In genomic region chr6:166402582-166403277, GRCh38 we compare ENCODE assay signal across 16 cellular contexts. TPM values are rescaled to one million over a fixed set of nuclear protein-coding genes. Genes with fewer than 3 reads are reported as not detected.
DNase-seq lines count a peak whose midpoint lies in the region; ATAC-seq and TF ChIP-seq lines count a peak whose summit lies in the region.
"Had no signal": no experiment of that assay in that cellular context is flagged by ENCODE, and none has a peak within 500 bp of the region (broad histone marks: within the 10 kb centered on the region; RNA-seq: fewer than 3 reads in every experiment).

No MANE protein-coding gene starts in this region.

- H3K9me3 ChIP-seq in ascending aorta = no peaks in the 10 kb centered on the region
- H3K9me3 ChIP-seq in left lung = no peaks in the 10 kb centered on the region

- H3K4me1 ChIP-seq in ascending aorta = peaks cover 0 to 2% of the 10 kb centered on the region in 2 donors
- no peaks in the 10 kb centered on the region for H3K4me1 ChIP-seq in left lung

- H3K27me3 ChIP-seq in ascending aorta = no peaks in the 10 kb centered on the region
- no peaks in the 10 kb centered on the region for H3K27me3 ChIP-seq in left lung

- H3K36me3 ChIP-seq in ascending aorta (no peaks in the 10 kb centered on the region), left lung (no peaks in the 10 kb centered on the region)

- H3K4me3 ChIP-seq in fibroblast of pulmonary artery (replicated peaks; ENCODE audit: low read depth, low read length) (no peak overlapping the region), ascending aorta (no peak overlapping the region), left lung (no peak overlapping the region)
- H3K4me3 ChIP-seq: PC-9, skin epidermis had no signal

- ATAC-seq in left lung = no peak
- ATAC-seq: CD8-positive, alpha-beta T cell had no signal

- no peak for TF ChIP-seq CTCF in fibroblast of pulmonary artery (IDR thresholded peaks at IDR 0.05; ENCODE audit: low read length, missing control alignments)
- no peak for TF ChIP-seq CTCF in ascending aorta (IDR thresholded peaks at IDR 0.05)
- no peak for TF ChIP-seq CTCF in left lung (IDR thresholded peaks at IDR 0.05)

- H3K27ac ChIP-seq in ascending aorta (no peak overlapping the region), left lung (no peak overlapping the region)
- H3K27ac ChIP-seq: PC-9, skin epidermis had no signal

- intact Hi-C loops in ascending aorta (cut with DNase I) = no loop called here
- intact Hi-C loops in left lung (cut with DNase I) = loop anchor here in 1 of 2 donors (10.0 kb wide), 1 partner anchor 88 kb away; no protein-coding TSS in a partner anchor

- peak; percentile 86 for DNase-seq in AG08395 (ENCODE audit: low spot score)
- peak; percentile 35 for DNase-seq in Daoy (ENCODE audit: low read depth)
- DNase-seq in SK-N-DZ (ENCODE audit: low spot score) = peak; percentile 44
- DNase-seq in fibroblast of pulmonary artery (ENCODE audit: low read depth) = peak; percentile 35
- DNase-seq in medulla oblongata (ENCODE audit: extremely low spot score) = no peak
- DNase-seq in HuH-7 (ENCODE audit: low spot score) = no peak
- no peak for DNase-seq in ascending aorta (ENCODE audit: low spot score in 2 of 2)
- no peak for DNase-seq in left lung
- DNase-seq: activated CD4-positive, alpha-beta T cell treated with anti-CD3 and anti-CD28 coated beads, Interleukin-2, amount 50 U/mL, for 48 hours; activated naive CD4-positive, alpha-beta T cell treated with anti-CD3 and anti-CD28 coated beads for 36 hours; CD8-positive, alpha-beta T cell; Karpas-422; NCI-H2081; PC-9; T-helper 2 cell had no signal

RNA-seq across cellular contexts. Expression of gene MPC1, which starts 20.0 kb away (rescaled TPM):
- 21.4 and 22.5 TPM in 2 replicates for total RNA-seq in Daoy (2014; rRNA removed; shearing (Covaris generic))
- polyA plus RNA-seq in SK-N-DZ (2014; cell fraction: cytosol; rRNA removed) = 46.2 and 47.9 TPM in 2 replicates
- polyA plus RNA-seq in SK-N-DZ (2014; cell fraction: nucleus; rRNA removed) = 29.2 and 37.4 TPM in 2 replicates
- 23.8 TPM for total RNA-seq in ascending aorta
- total RNA-seq in left lung = 10 to 100 TPM; 51.4 to 56.7 TPM

Comparison
In these comparisons a context has a peak if more than half of its experiments do, and no peak if none do; other contexts are left out.
1. DNase-seq: peak in AG08395 (single experiment), Daoy (single experiment), SK-N-DZ (single experiment) and fibroblast of pulmonary artery (single experiment); none in medulla oblongata (single experiment), HuH-7 (single experiment), ascending aorta (0 of 2) and left lung (0 of 2).